Comparison of ENCODE assay signal across 21 cellular contexts in genomic region chr2:129925381-129925780, GRCh38. TPM values are rescaled to one million over a fixed set of nuclear protein-coding genes. Genes with fewer than 3 reads are reported as not detected.
DNase-seq lines count a peak whose midpoint lies in the region; ATAC-seq and TF ChIP-seq lines count a peak whose summit lies in the region.
"Had no signal": no experiment of that assay in that cellular context is flagged by ENCODE, and none has a peak within 500 bp of the region (broad histone marks: within the 10 kb centered on the region; RNA-seq: fewer than 3 reads in every experiment).

No MANE protein-coding gene starts in this region.

- no peaks in the 10 kb centered on the region for H4K20me1 ChIP-seq in SK-N-SH (ENCODE audit: insufficient read depth)

- H3K4me1 ChIP-seq in SK-N-SH (ENCODE audit: control insufficient read depth in 1 of 2, insufficient read depth in 2 of 2, low read depth in 1 of 2, low read length in 1 of 2) (peaks cover 0 to 28% of the 10 kb centered on the region in 2 experiments; a peak in 1 of 4 replicates), esophagus muscularis mucosa (peaks cover 6 to 11% (median 10%) of the 10 kb centered on the region in 4 donors), spleen (peaks cover 0 to 12% (median 6%) of the 10 kb centered on the region in 6 donors)
- H3K4me1 ChIP-seq: BE2C, HAP-1 had no signal

- DNase-seq in SK-N-SH (no peak), esophagus muscularis mucosa (ENCODE audit: extremely low spot score) (peak; percentile 77), osteocyte (ENCODE audit: extremely low spot score, unreplicated experiment) (peak; percentile 56), spleen (no peak), posterior vena cava (ENCODE audit: low spot score) (no peak)
- no peak for DNase-seq in activated CD4-positive, alpha-beta T cell treated with anti-CD3 and anti-CD28 coated beads, Interleukin-2, amount 50 U/mL, for 1 hour
- DNase-seq: BE2C; C1 segment of cervical spinal cord; Calu3; CD4-positive, alpha-beta memory T cell; COR-L47; DMS53; DMS79 treated with DMSO at 0.1 percent for 48 hours; GF-D8; GOT3 had no signal

- H3F3A ChIP-seq in SK-N-SH (replicated peaks; ENCODE audit: insufficient read depth), result no peaks in the 10 kb centered on the region

- no peaks in the 10 kb centered on the region for H3K79me2 ChIP-seq in SK-N-SH (ENCODE audit: insufficient read depth)

- TF ChIP-seq POLR2A in esophagus muscularis mucosa (IDR thresholded peaks at IDR 0.05; ENCODE audit: low read depth) (no peak), spleen (IDR thresholded peaks at IDR 0.05) (no peak)

- CTCF ChIA-PET in SK-N-SH (lab: Yijun Ruan, JAX), result interaction anchor here (1.0 kb wide), 1 partner anchor 75 kb away, joined by 3 read pairs; no protein-coding TSS in a partner anchor

- H3K36me3 ChIP-seq in SK-N-SH (replicated peaks in 1 of 2; ENCODE audit: control insufficient read depth in 1 of 2, insufficient read depth in 2 of 2, low read length in 1 of 2), result no peaks in the 10 kb centered on the region
- no peaks in the 10 kb centered on the region for H3K36me3 ChIP-seq in esophagus muscularis mucosa
- no peaks in the 10 kb centered on the region for H3K36me3 ChIP-seq in spleen
- H3K36me3 ChIP-seq: BE2C, HAP-1 had no signal

- H3K27ac ChIP-seq in SK-N-SH (ENCODE audit: low read depth in 2 of 2, low read length in 1 of 2) (no peak overlapping the region), esophagus muscularis mucosa (replicated peaks in 1 of 4) (no peak overlapping the region), spleen (no peak overlapping the region)
- H3K27ac ChIP-seq: 22Rv1 had no signal

- ATAC-seq in SK-N-SH treated with all-trans-retinoic acid at 6 μM for 48 hours, result no peak

- TF ChIP-seq CTCF in SK-N-SH (IDR thresholded peaks at IDR 0.05) (no peak), esophagus muscularis mucosa (IDR thresholded peaks at IDR 0.05) (no peak), osteocyte (IDR thresholded peaks at IDR 0.05) (no peak), spleen (IDR thresholded peaks at IDR 0.05 in 8 of 11, conservative IDR thresholded peaks at IDR 0.05 in 3 of 11) (no peak)

- peaks cover 3% of the 10 kb centered on the region for H3K4me1 Mint-ChIP-seq in osteocyte (ENCODE audit: unreplicated experiment)

- intact Hi-C loops in esophagus muscularis mucosa (cut with DNase I) (loop anchor here (10.0 kb wide), 1 partner anchor 171 kb away; no protein-coding TSS in a partner anchor), spleen (cut with DNase I; ENCODE audit: low total_unique reads) (no loop called here), posterior vena cava (cut with DNase I) (no loop called here)

- H3K4me3 Mint-ChIP-seq in osteocyte (ENCODE audit: unreplicated experiment), result no peak overlapping the region
- H3K4me3 Mint-ChIP-seq: CD4-positive, alpha-beta memory T cell had no signal

- H3K27me3 ChIP-seq in SK-N-SH (ENCODE audit: insufficient read depth) (no peaks in the 10 kb centered on the region), esophagus muscularis mucosa (peaks cover 0 to 54% (median 8%) of the 10 kb centered on the region in 4 donors), spleen (replicated peaks in 1 of 7) (peaks cover 0 to 49% (median 14%) of the 10 kb centered on the region in 7 donors)
- H3K27me3 ChIP-seq: BE2C had no signal

- peak; percentile 42 for TF ChIP-seq RAD21 in SK-N-SH (IDR thresholded peaks at IDR 0.05; ENCODE audit: low read length)

- H2AFZ ChIP-seq in SK-N-SH (ENCODE audit: low read depth), result no peak overlapping the region

- H3K4me2 ChIP-seq in SK-N-SH, result no peak overlapping the region

- no peak overlapping the region for H3K27ac Mint-ChIP-seq in osteocyte (ENCODE audit: unreplicated experiment)
- H3K27ac Mint-ChIP-seq: CD4-positive, alpha-beta memory T cell had no signal

- H3K4me3 ChIP-seq in SK-N-SH (ENCODE audit: low read depth in 2 of 2, low read length in 1 of 2) (no peak overlapping the region), esophagus muscularis mucosa (no peak overlapping the region), spleen (no peak overlapping the region)
- H3K4me3 ChIP-seq: HAP-1 had no signal

- peaks cover 4% of the 10 kb centered on the region for H3K27me3 Mint-ChIP-seq in osteocyte (ENCODE audit: unreplicated experiment)

- no peaks in the 10 kb centered on the region for H3K9me3 ChIP-seq in SK-N-SH
- no peaks in the 10 kb centered on the region for H3K9me3 ChIP-seq in esophagus muscularis mucosa
- peaks cover 0 to 8% (median 3%) of the 10 kb centered on the region in 8 donors for H3K9me3 ChIP-seq in spleen
- H3K9me3 ChIP-seq: BE2C, HAP-1 had no signal

- no peaks in the 10 kb centered on the region for H3K36me3 Mint-ChIP-seq in osteocyte (ENCODE audit: unreplicated experiment)
- H3K36me3 Mint-ChIP-seq: CD4-positive, alpha-beta memory T cell had no signal

- TF ChIP-seq EP300 in SK-N-SH (IDR thresholded peaks at IDR 0.05; ENCODE audit: borderline replicate concordance in 1 of 2, low read depth in 1 of 2, low read length in 1 of 2), result no peak
- TF ChIP-seq EP300 in esophagus muscularis mucosa (IDR thresholded peaks at IDR 0.05), result no peak

- no peak overlapping the region for H3K9ac ChIP-seq in SK-N-SH

- POLR2A ChIA-PET in SK-N-SH (lab: Yijun Ruan, JAX), result no interaction called here

- H3K9me2 ChIP-seq in SK-N-SH, result no peaks in the 10 kb centered on the region

- 13% methylated on average over 3 of the region's 3 CpGs for WGBS in SK-N-SH (ENCODE audit: low lambda C conversion rate)
- 43% methylated on average over 3 of the region's 3 CpGs for WGBS in esophagus muscularis mucosa
- WGBS in spleen, 5 donors, result 42 to 65% (median 50%) methylated on average over 3 of the region's 3 CpGs

- no peaks in the 10 kb centered on the region for H3K9me3 Mint-ChIP-seq in osteocyte (ENCODE audit: unreplicated experiment)

TF ChIP-seq in SK-N-SH, 30 proteins besides CTCF, POLR2A, EP300 and RAD21 (continues in another document):
- no peak for TF ChIP-seq GABPA (IDR thresholded peaks at IDR 0.05; ENCODE audit: low read depth)
- TF ChIP-seq RFX5 (IDR thresholded peaks at IDR 0.05; ENCODE audit: low read length), result no peak
- TF ChIP-seq, protein P1, sequence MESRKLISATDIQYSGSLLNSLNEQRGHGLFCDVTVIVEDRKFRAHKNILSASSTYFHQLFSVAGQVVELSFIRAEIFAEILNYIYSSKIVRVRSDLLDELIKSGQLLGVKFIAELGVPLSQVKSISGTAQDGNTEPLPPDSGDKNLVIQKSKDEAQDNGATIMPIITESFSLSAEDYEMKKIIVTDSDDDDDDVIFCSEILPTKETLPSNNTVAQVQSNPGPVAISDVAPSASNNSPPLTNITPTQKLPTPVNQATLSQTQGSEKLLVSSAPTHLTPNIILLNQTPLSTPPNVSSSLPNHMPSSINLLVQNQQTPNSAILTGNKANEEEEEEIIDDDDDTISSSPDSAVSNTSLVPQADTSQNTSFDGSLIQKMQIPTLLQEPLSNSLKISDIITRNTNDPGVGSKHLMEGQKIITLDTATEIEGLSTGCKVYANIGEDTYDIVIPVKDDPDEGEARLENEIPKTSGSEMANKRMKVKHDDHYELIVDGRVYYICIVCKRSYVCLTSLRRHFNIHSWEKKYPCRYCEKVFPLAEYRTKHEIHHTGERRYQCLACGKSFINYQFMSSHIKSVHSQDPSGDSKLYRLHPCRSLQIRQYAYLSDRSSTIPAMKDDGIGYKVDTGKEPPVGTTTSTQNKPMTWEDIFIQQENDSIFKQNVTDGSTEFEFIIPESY (IDR thresholded peaks at IDR 0.05; ENCODE audit: borderline replicate concordance, low read depth), result no peak
- TF ChIP-seq PBX3 (IDR thresholded peaks at IDR 0.05), result no peak

TF ChIP-seq in SK-N-SH treated with all-trans-retinoic acid at 6 μM for 48 hours, 23 proteins besides CTCF, POLR2A, EP300 and RAD21 (continues in another document):
- TF ChIP-seq SNAI2 (CRISPR knock-in tag; IDR thresholded peaks at IDR 0.05), result no peak
- no peak for TF ChIP-seq TOX (CRISPR knock-in tag; IDR thresholded peaks at IDR 0.05; ENCODE audit: borderline replicate concordance)
- TF ChIP-seq, protein P2, sequence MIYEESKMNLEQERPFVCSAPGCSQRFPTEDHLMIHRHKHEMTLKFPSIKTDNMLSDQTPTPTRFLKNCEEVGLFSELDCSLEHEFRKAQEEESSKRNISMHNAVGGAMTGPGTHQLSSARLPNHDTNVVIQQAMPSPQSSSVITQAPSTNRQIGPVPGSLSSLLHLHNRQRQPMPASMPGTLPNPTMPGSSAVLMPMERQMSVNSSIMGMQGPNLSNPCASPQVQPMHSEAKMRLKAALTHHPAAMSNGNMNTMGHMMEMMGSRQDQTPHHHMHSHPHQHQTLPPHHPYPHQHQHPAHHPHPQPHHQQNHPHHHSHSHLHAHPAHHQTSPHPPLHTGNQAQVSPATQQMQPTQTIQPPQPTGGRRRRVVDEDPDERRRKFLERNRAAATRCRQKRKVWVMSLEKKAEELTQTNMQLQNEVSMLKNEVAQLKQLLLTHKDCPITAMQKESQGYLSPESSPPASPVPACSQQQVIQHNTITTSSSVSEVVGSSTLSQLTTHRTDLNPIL (CRISPR knock-in tag; IDR thresholded peaks at IDR 0.05; ENCODE audit: low read depth), result no peak
- TF ChIP-seq CSDC2 (CRISPR knock-in tag; IDR thresholded peaks at IDR 0.05), result no peak
- TF ChIP-seq, protein P3, sequence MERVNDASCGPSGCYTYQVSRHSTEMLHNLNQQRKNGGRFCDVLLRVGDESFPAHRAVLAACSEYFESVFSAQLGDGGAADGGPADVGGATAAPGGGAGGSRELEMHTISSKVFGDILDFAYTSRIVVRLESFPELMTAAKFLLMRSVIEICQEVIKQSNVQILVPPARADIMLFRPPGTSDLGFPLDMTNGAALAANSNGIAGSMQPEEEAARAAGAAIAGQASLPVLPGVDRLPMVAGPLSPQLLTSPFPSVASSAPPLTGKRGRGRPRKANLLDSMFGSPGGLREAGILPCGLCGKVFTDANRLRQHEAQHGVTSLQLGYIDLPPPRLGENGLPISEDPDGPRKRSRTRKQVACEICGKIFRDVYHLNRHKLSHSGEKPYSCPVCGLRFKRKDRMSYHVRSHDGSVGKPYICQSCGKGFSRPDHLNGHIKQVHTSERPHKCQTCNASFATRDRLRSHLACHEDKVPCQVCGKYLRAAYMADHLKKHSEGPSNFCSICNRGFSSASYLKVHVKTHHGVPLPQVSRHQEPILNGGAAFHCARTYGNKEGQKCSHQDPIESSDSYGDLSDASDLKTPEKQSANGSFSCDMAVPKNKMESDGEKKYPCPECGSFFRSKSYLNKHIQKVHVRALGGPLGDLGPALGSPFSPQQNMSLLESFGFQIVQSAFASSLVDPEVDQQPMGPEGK (CRISPR knock-in tag; IDR thresholded peaks at IDR 0.05; ENCODE audit: borderline replicate concordance), result no peak
- TF ChIP-seq BACH2 (CRISPR knock-in tag; IDR thresholded peaks at IDR 0.05; ENCODE audit: borderline replicate concordance), result no peak
- TF ChIP-seq RARB (CRISPR knock-in tag; IDR thresholded peaks at IDR 0.05), result no peak
- TF ChIP-seq PPARA (CRISPR knock-in tag; IDR thresholded peaks at IDR 0.05; ENCODE audit: borderline replicate concordance), result no peak
- TF ChIP-seq ESRRG (CRISPR knock-in tag; IDR thresholded peaks at IDR 0.05), result no peak

RNA-seq across cellular contexts. Expression of gene RAB6C, which starts 54.1 kb away (rescaled TPM):
- polyA plus RNA-seq in SK-N-SH (2012; rRNA removed), result 0.02 and 0.05 TPM in 2 replicates
- polyA plus RNA-seq in SK-N-SH (2012; cell fraction: cytosol; rRNA removed), result 0.08 and 0.09 TPM in 2 replicates
- 0.02 and 0.06 TPM in 2 replicates for polyA plus RNA-seq in SK-N-SH (2012; cell fraction: nucleus; rRNA removed)
- under 1 TPM in 3 of 4 donors, not detected in 1; 0.26 to 0.57 (median 0.42) TPM for total RNA-seq in esophagus muscularis mucosa
- not detected in 2 replicates for total RNA-seq in osteocyte
- 1 to 10 TPM in 2 of 7 donors, under 1 TPM in 5; 0.46 to 2.0 (median 0.83) TPM for total RNA-seq in spleen
- under 1 TPM; 0.15 to 0.29 (median 0.22) TPM for polyA plus RNA-seq in spleen
- total RNA-seq in posterior vena cava, result not detected
- total RNA-seq: Calu3, Daoy, G401 had no signal
- polyA plus RNA-seq: AG04450; CD4-positive, alpha-beta memory T cell had no signal

Comparison
In these comparisons a context has a peak if more than half of its experiments do, and no peak if none do; other contexts are left out.
1. DNase-seq: peak in esophagus muscularis mucosa (single experiment) and osteocyte (single experiment); none in SK-N-SH (single experiment), activated CD4-positive, alpha-beta T cell treated with anti-CD3 and anti-CD28 coated beads, Interleukin-2, amount 50 U/mL, for 1 hour (single experiment), spleen (single experiment) and posterior vena cava (single experiment).